ENCODE assay signal across 21 cellular contexts in genomic region chr5:11239261-11239660, GRCh38.
"Had no signal": no experiment of that assay in that cellular context is flagged by ENCODE, and none has a peak within 500 bp of the region (broad histone marks: within the 10 kb centered on the region; RNA-seq: fewer than 3 reads in every experiment).

No MANE protein-coding gene starts in this region.

- H3K4me3 ChIP-seq: coronary artery, mucosa of descending colon, spleen, thyroid gland had no signal

- H3K4me3 Mint-ChIP-seq: activated CD4-positive, alpha-beta T cell treated with anti-CD3 and anti-CD28 coated beads for 36 hours; activated naive CD8-positive, alpha-beta T cell treated with anti-CD3 and anti-CD28 coated beads for 36 hours; activated T-cell treated with anti-CD3 and anti-CD28 coated beads, Interleukin-2, amount 50 U/mL, for 4 hours; nephron progenitor cell had no signal

- H3K27ac Mint-ChIP-seq: activated CD4-positive, alpha-beta T cell treated with anti-CD3 and anti-CD28 coated beads for 36 hours; activated naive CD8-positive, alpha-beta T cell treated with anti-CD3 and anti-CD28 coated beads for 36 hours; activated T-helper 2 cell treated with anti-CD3 and anti-CD28 coated beads, Interferon-gamma antibody, Interleukin-2, Interleukin-4, amounts not matched to agents 10 μg/mL and 5 μg/mL and 100 μg/mL, durations not matched to agents 14 hours and 24 hours and 36 hours; nephron progenitor cell had no signal

- H3K9me3 Mint-ChIP-seq: activated naive CD8-positive, alpha-beta T cell treated with anti-CD3 and anti-CD28 coated beads for 36 hours; activated T-cell treated with anti-CD3 and anti-CD28 coated beads, Interleukin-2, amount 50 U/mL, for 4 hours; nephron progenitor cell had no signal

- H3K4me1 ChIP-seq: spleen, thyroid gland had no signal

- H3K9me3 ChIP-seq: mucosa of descending colon, spleen, thyroid gland had no signal

- H3K4me1 Mint-ChIP-seq: nephron progenitor cell had no signal

- H3K36me3 ChIP-seq: spleen, thyroid gland had no signal

- H3K27me3 ChIP-seq: spleen, thyroid gland had no signal

- H3K27ac ChIP-seq: coronary artery, spleen, thyroid gland had no signal

- DNase-seq: activated CD4-positive, alpha-beta T cell treated with anti-CD3 and anti-CD28 coated beads for 36 hours; activated CD4-positive, alpha-beta T cell treated with anti-CD3 and anti-CD28 coated beads, Interleukin-2, amount 50 U/mL, for 48 hours; activated CD8-positive, alpha-beta memory T cell treated with anti-CD3 and anti-CD28 coated beads, Interleukin-2, amount 50 U/mL, for 48 hours; activated naive CD4-positive, alpha-beta T cell; activated naive CD8-positive, alpha-beta T cell treated with anti-CD3 and anti-CD28 coated beads for 36 hours; activated T-cell treated with anti-CD3 and anti-CD28 coated beads, Interleukin-2, amount 50 U/mL, for 4 hours; cerebellar nuclear complex; islet precursor cell; left cardiac atrium; mucosa of descending colon; nephron progenitor cell; occipital lobe; retina; spleen; stimulated activated CD4-positive, alpha-beta T cell treated with anti-CD3 and anti-CD28 coated beads, Interleukin-4, amount 100 ng/mL, for 24 hours; stimulated activated naive CD8-positive, alpha-beta T cell treated with anti-CD3 and anti-CD28 coated beads, Interleukin-15, Interleukin-2, amounts not matched to agents 100 U/mL and 50 U/mL, for 24 hours; substantia nigra; T-helper 1 cell; thyroid gland had no signal
